19 cellular contexts compared by ENCODE assay signal in genomic region chr15:70063992-70064379, GRCh38.
"Had no signal": no experiment of that assay in that cellular context is flagged by ENCODE, and none has a peak within 500 bp of the region (broad histone marks: within the 10 kb centered on the region; RNA-seq: fewer than 3 reads in every experiment).

No MANE protein-coding gene starts in this region.

- ATAC-seq: activated CD8-positive, alpha-beta T cell treated with anti-CD3 and anti-CD28 coated beads, Interleukin-2, amount 10 ng/mL, durations not matched to agents 7 days and 5 days; activated T-helper 17 cell treated with anti-CD3 and anti-CD28 coated beads, Interleukin-2, amount 50 U/mL, for 72 hours; gastroesophageal sphincter; left ventricle myocardium superior; naive thymus-derived CD4-positive, alpha-beta T cell had no signal

- H3K27ac Mint-ChIP-seq: activated CD8-positive, alpha-beta T cell treated with anti-CD3 and anti-CD28 coated beads, Interleukin-2, amount 10 ng/mL, durations not matched to agents 7 days and 5 days; activated naive CD4-positive, alpha-beta T cell treated with anti-CD3 and anti-CD28 coated beads, Interleukin-2, amount 10 ng/mL, durations not matched to agents 7 days and 5 days; activated T-helper 17 cell treated with anti-CD3 and anti-CD28 coated beads, Interleukin-2, amount 50 U/mL, for 72 hours had no signal

- H3K27ac ChIP-seq: coronary artery had no signal

- DNase-seq: activated CD4-positive, alpha-beta T cell treated with anti-CD3 and anti-CD28 coated beads for 48 hours; activated CD8-positive, alpha-beta memory T cell treated with anti-CD3 and anti-CD28 coated beads, Interleukin-2, amount 50 U/mL, for 48 hours; activated CD8-positive, alpha-beta T cell treated with anti-CD3 and anti-CD28 coated beads, Interleukin-2, amount 10 ng/mL, durations not matched to agents 7 days and 5 days; activated naive CD4-positive, alpha-beta T cell treated with anti-CD3 and anti-CD28 coated beads, Interleukin-2, amount 10 ng/mL, durations not matched to agents 7 days and 5 days; adrenal gland; central memory CD4-positive, alpha-beta T cell; effector CD8-positive, alpha-beta T cell; kidney; left ventricle myocardium superior; midbrain; naive thymus-derived CD4-positive, alpha-beta T cell; psoas muscle; stimulated activated CD4-positive, alpha-beta T cell treated with anti-CD3 and anti-CD28 coated beads, Interleukin-4, amount 100 ng/mL, for 24 hours; stomach; SW 1271; T-helper 9 cell had no signal

- H3K4me1 Mint-ChIP-seq: activated naive CD4-positive, alpha-beta T cell treated with anti-CD3 and anti-CD28 coated beads, Interleukin-2, amount 10 ng/mL, durations not matched to agents 7 days and 5 days had no signal

- H3K27me3 Mint-ChIP-seq: activated naive CD4-positive, alpha-beta T cell treated with anti-CD3 and anti-CD28 coated beads, Interleukin-2, amount 10 ng/mL, durations not matched to agents 7 days and 5 days; activated T-helper 17 cell treated with anti-CD3 and anti-CD28 coated beads, Interleukin-2, amount 50 U/mL, for 72 hours; naive thymus-derived CD4-positive, alpha-beta T cell had no signal

- H3K9me3 Mint-ChIP-seq: activated naive CD4-positive, alpha-beta T cell treated with anti-CD3 and anti-CD28 coated beads, Interleukin-2, amount 10 ng/mL, durations not matched to agents 7 days and 5 days; activated T-helper 17 cell treated with anti-CD3 and anti-CD28 coated beads, Interleukin-2, amount 50 U/mL, for 72 hours; naive thymus-derived CD4-positive, alpha-beta T cell had no signal

- H3K27me3 ChIP-seq: adrenal gland, gastroesophageal sphincter, stomach had no signal

- H3K4me3 Mint-ChIP-seq: activated CD8-positive, alpha-beta T cell treated with anti-CD3 and anti-CD28 coated beads, Interleukin-2, amount 10 ng/mL, durations not matched to agents 7 days and 5 days; activated naive CD4-positive, alpha-beta T cell treated with anti-CD3 and anti-CD28 coated beads, Interleukin-2, amount 10 ng/mL, durations not matched to agents 7 days and 5 days; activated T-helper 17 cell treated with anti-CD3 and anti-CD28 coated beads, Interleukin-2, amount 50 U/mL, for 72 hours; naive thymus-derived CD4-positive, alpha-beta T cell had no signal

- H3K4me3 ChIP-seq: adrenal gland, coronary artery, gastroesophageal sphincter, psoas muscle, stomach had no signal

- H3K9me3 ChIP-seq: adrenal gland, gastroesophageal sphincter, psoas muscle, stomach had no signal
